ENCODE assay signal across 16 cellular contexts in the genomic region with DNA sequence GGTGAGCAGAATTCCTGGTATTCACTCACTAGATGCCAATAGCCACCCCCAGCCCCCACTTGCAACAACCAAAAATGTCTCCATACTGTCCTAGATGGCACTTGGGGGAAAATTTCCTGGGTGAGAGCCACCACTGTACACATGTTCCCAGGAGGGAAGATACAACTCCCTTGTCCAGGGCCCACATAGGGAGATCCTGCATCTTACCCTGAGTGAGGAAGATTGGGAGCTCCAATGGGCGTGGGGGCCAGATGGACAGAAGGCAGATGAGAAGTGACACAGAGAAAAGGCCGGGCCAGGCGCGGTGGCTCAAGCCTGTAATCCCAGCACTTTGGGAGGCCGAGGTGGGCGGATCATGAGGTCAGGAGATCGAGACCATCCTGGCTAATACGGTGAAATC.
"Had no signal": no experiment of that assay in that cellular context is flagged by ENCODE, and none has a peak within 500 bp of the region (broad histone marks: within the 10 kb centered on the region; RNA-seq: fewer than 3 reads in every experiment).

No MANE protein-coding gene starts in this region.

- H3K9me3 ChIP-seq: heart left ventricle, pancreas, right lobe of liver, stomach had no signal

- H3K4me3 ChIP-seq: heart left ventricle, pancreas, right lobe of liver, stomach had no signal

- H3K27ac ChIP-seq: heart left ventricle, pancreas, right lobe of liver, stomach had no signal

- DNase-seq: effector memory CD8-positive, alpha-beta T cell; erythroblast; heart left ventricle; hippocampal formation; mesendoderm; naive thymus-derived CD8-positive, alpha-beta T cell; nucleus accumbens; pancreas; right lobe of liver; stimulated activated naive CD4-positive, alpha-beta T cell; stomach; substantia nigra; trophoblast cell had no signal

- H3K4me3 Mint-ChIP-seq: dendritic cell treated with granulocyte-macrophage colony-stimulating factor and Interleukin-4, amounts not matched to agents 40 ng/mL and 50 ng/mL, for 4 days; effector memory CD8-positive, alpha-beta T cell; naive thymus-derived CD8-positive, alpha-beta T cell; neural crest cell had no signal

- H3K27ac Mint-ChIP-seq: dendritic cell treated with granulocyte-macrophage colony-stimulating factor and Interleukin-4, amounts not matched to agents 40 ng/mL and 50 ng/mL, for 4 days; effector memory CD8-positive, alpha-beta T cell; naive thymus-derived CD8-positive, alpha-beta T cell; progenitor cell of endocrine pancreas had no signal

- H3K36me3 ChIP-seq: heart left ventricle, pancreas, right lobe of liver, stomach had no signal

- ATAC-seq: effector memory CD8-positive, alpha-beta T cell; heart left ventricle; naive thymus-derived CD8-positive, alpha-beta T cell; pancreas had no signal

- H3K27me3 ChIP-seq: heart left ventricle, pancreas, right lobe of liver, stomach had no signal

- H3K27me3 Mint-ChIP-seq: dendritic cell treated with granulocyte-macrophage colony-stimulating factor and Interleukin-4, amounts not matched to agents 40 ng/mL and 50 ng/mL, for 4 days; progenitor cell of endocrine pancreas had no signal

- H3K9me3 Mint-ChIP-seq: dendritic cell treated with granulocyte-macrophage colony-stimulating factor and Interleukin-4, amounts not matched to agents 40 ng/mL and 50 ng/mL, for 4 days; effector memory CD8-positive, alpha-beta T cell had no signal

- H3K36me3 Mint-ChIP-seq: naive thymus-derived CD8-positive, alpha-beta T cell had no signal

- H3K4me1 ChIP-seq: heart left ventricle, pancreas, right lobe of liver, stomach had no signal

- H3K4me1 Mint-ChIP-seq: neural crest cell had no signal
